Comparison of ENCODE assay signal across 26 cellular contexts in genomic region chr3:178771511-178771910, GRCh38.
DNase-seq lines count a peak whose midpoint lies in the region; ATAC-seq, FAIRE-seq and TF ChIP-seq lines count a peak whose summit lies in the region.
"Had no signal": no experiment of that assay in that cellular context is flagged by ENCODE, and none has a peak within 500 bp of the region (broad histone marks: within the 10 kb centered on the region; RNA-seq: fewer than 3 reads in every experiment).

No MANE protein-coding gene starts in this region.

- no peak overlapping the region for H3K4me3 Mint-ChIP-seq in WTC11
- H3K4me3 Mint-ChIP-seq: CD14-positive monocyte; CD4-positive, alpha-beta T cell; CD8-positive, alpha-beta memory T cell had no signal

- no peak for FAIRE-seq in urothelium cell line (lab: Jason Lieb, UNC)
- FAIRE-seq: A549, D721Med, G401.6, GM12892, H1 had no signal

- no peaks in the 10 kb centered on the region for H3K27me3 Mint-ChIP-seq in WTC11 (ENCODE audit: low read depth)
- H3K27me3 Mint-ChIP-seq: CD4-positive, alpha-beta T cell had no signal

- peaks cover 37% of the 10 kb centered on the region for H3K4me1 Mint-ChIP-seq in WTC11
- H3K4me1 Mint-ChIP-seq: CD14-positive monocyte; CD8-positive, alpha-beta memory T cell had no signal

- no peaks in the 10 kb centered on the region for H3K27me3 ChIP-seq in foreskin keratinocyte
- H3K27me3 ChIP-seq: BE2C; BLaER1 treated with 17β-estradiol and CSF1 and Interleukin-3, amounts not matched to agents 10 nM and 100 nM had no signal

- no peaks in the 10 kb centered on the region for H3K4me1 ChIP-seq in foreskin keratinocyte
- H3K4me1 ChIP-seq: A549, BE2C had no signal

- DNase-seq in EH (ENCODE audit: low read depth) (peak; percentile 4), HT1080 (ENCODE audit: low read depth) (peak; percentile 45), WTC11 (ENCODE audit: low spot score) (no peak), foreskin keratinocyte (peak in 1 of 2 donors; percentile 20), urothelium cell line (ENCODE audit: low spot score) (no peak), left cardiac atrium (no peak)
- DNase-seq in effector CD4-positive, alpha-beta T cell = no peak
- DNase-seq in stimulated activated CD4-positive, alpha-beta T cell treated with anti-CD3 and anti-CD28 coated beads, Interleukin-1b, Interleukin-23, amount 100 ng/mL, for 48 hours = no peak
- DNase-seq: 8988T; ACHN; AML-193; BE2C; CD4-positive, alpha-beta T cell; CD8-positive, alpha-beta memory T cell; DMS 273 treated with DMSO at 0.1 percent for 48 hours; DMS79; GM23248; H7; HCEC 1CT had no signal

- CTCF ChIA-PET in WTC11 (lab: Charles Lee) = interaction anchor here (0.7 kb wide), 1 partner anchor 69 kb away, joined by 3 read pairs; no protein-coding TSS in a partner anchor

- intact Hi-C loops in left cardiac atrium (cut with DNase I) = no loop called here

- H3K27ac Mint-ChIP-seq in WTC11 = 0 out of 2 replicates have a peak overlapping the region, but pooled peaks have one; percentile 7
- H3K27ac Mint-ChIP-seq: CD14-positive monocyte; CD4-positive, alpha-beta T cell; CD8-positive, alpha-beta memory T cell had no signal

- H3K36me3 Mint-ChIP-seq in WTC11 = no peaks in the 10 kb centered on the region
- H3K36me3 Mint-ChIP-seq: CD14-positive monocyte; CD8-positive, alpha-beta memory T cell had no signal

- POLR2A ChIA-PET in WTC11 (lab: Charles Lee) = interaction anchor here (0.6 kb wide), 1 partner anchor 297 kb away, joined by 3 read pairs; no protein-coding TSS in a partner anchor

- TF ChIP-seq CTCF in WTC11 (IDR thresholded peaks at IDR 0.05) = no peak
- no peak for TF ChIP-seq CTCF in foreskin keratinocyte (conservative IDR thresholded peaks at IDR 0.05)

- no peaks in the 10 kb centered on the region; the same call in 1 of the 2 replicates for H3K9me3 Mint-ChIP-seq in WTC11

- ATAC-seq in WTC11 (no peak), foreskin keratinocyte (peak; percentile 67), left cardiac atrium (no peak)
- ATAC-seq: A549 had no signal

- H3K27ac ChIP-seq in foreskin keratinocyte = no peak overlapping the region
- H3K27ac ChIP-seq: A549; BLaER1 treated with 17β-estradiol and CSF1 and Interleukin-3, amounts not matched to agents 10 nM and 100 nM; GM23248 had no signal

TF ChIP-seq in WTC11, 78 proteins besides CTCF, POLR2A, EP300 and RAD21 (continues in another document):
- TF ChIP-seq ELF4 (CRISPR knock-in tag; IDR thresholded peaks at IDR 0.05; ENCODE audit: low read depth) = no peak
- no peak for TF ChIP-seq ATF1 (CRISPR knock-in tag; IDR thresholded peaks at IDR 0.05)
- TF ChIP-seq OVOL2 (CRISPR knock-in tag; IDR thresholded peaks at IDR 0.05; ENCODE audit: borderline replicate concordance) = no peak
- TF ChIP-seq, protein P1, sequence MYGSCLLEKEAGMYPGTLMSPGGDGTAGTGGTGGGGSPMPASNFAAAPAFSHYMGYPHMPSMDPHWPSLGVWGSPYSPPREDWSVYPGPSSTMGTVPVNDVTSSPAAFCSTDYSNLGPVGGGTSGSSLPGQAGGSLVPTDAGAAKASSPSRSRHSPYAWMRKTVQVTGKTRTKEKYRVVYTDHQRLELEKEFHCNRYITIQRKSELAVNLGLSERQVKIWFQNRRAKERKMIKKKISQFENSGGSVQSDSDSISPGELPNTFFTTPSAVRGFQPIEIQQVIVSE (CRISPR knock-in tag; IDR thresholded peaks at IDR 0.05; ENCODE audit: borderline replicate concordance) = no peak
- TF ChIP-seq JUN (CRISPR knock-in tag; IDR thresholded peaks at IDR 0.05) = no peak
- no peak for TF ChIP-seq TCF7 (CRISPR knock-in tag; IDR thresholded peaks at IDR 0.05; ENCODE audit: low read depth)
- TF ChIP-seq NFYB (CRISPR knock-in tag; conservative IDR thresholded peaks at IDR 0.05; ENCODE audit: low read depth) = no peak
- TF ChIP-seq, protein P2, sequence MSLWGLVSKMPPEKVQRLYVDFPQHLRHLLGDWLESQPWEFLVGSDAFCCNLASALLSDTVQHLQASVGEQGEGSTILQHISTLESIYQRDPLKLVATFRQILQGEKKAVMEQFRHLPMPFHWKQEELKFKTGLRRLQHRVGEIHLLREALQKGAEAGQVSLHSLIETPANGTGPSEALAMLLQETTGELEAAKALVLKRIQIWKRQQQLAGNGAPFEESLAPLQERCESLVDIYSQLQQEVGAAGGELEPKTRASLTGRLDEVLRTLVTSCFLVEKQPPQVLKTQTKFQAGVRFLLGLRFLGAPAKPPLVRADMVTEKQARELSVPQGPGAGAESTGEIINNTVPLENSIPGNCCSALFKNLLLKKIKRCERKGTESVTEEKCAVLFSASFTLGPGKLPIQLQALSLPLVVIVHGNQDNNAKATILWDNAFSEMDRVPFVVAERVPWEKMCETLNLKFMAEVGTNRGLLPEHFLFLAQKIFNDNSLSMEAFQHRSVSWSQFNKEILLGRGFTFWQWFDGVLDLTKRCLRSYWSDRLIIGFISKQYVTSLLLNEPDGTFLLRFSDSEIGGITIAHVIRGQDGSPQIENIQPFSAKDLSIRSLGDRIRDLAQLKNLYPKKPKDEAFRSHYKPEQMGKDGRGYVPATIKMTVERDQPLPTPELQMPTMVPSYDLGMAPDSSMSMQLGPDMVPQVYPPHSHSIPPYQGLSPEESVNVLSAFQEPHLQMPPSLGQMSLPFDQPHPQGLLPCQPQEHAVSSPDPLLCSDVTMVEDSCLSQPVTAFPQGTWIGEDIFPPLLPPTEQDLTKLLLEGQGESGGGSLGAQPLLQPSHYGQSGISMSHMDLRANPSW (CRISPR knock-in tag; conservative IDR thresholded peaks at IDR 0.05; ENCODE audit: low read depth) = no peak
- TF ChIP-seq, protein P3, sequence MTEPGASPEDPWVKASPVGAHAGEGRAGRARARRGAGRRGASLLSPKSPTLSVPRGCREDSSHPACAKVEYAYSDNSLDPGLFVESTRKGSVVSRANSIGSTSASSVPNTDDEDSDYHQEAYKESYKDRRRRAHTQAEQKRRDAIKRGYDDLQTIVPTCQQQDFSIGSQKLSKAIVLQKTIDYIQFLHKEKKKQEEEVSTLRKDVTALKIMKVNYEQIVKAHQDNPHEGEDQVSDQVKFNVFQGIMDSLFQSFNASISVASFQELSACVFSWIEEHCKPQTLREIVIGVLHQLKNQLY (CRISPR knock-in tag; IDR thresholded peaks at IDR 0.05) = no peak
- no peak for TF ChIP-seq USF2 (CRISPR knock-in tag; IDR thresholded peaks at IDR 0.05)
- no peak for TF ChIP-seq E2F5 (CRISPR knock-in tag; IDR thresholded peaks at IDR 0.05)
- TF ChIP-seq, protein P4, sequence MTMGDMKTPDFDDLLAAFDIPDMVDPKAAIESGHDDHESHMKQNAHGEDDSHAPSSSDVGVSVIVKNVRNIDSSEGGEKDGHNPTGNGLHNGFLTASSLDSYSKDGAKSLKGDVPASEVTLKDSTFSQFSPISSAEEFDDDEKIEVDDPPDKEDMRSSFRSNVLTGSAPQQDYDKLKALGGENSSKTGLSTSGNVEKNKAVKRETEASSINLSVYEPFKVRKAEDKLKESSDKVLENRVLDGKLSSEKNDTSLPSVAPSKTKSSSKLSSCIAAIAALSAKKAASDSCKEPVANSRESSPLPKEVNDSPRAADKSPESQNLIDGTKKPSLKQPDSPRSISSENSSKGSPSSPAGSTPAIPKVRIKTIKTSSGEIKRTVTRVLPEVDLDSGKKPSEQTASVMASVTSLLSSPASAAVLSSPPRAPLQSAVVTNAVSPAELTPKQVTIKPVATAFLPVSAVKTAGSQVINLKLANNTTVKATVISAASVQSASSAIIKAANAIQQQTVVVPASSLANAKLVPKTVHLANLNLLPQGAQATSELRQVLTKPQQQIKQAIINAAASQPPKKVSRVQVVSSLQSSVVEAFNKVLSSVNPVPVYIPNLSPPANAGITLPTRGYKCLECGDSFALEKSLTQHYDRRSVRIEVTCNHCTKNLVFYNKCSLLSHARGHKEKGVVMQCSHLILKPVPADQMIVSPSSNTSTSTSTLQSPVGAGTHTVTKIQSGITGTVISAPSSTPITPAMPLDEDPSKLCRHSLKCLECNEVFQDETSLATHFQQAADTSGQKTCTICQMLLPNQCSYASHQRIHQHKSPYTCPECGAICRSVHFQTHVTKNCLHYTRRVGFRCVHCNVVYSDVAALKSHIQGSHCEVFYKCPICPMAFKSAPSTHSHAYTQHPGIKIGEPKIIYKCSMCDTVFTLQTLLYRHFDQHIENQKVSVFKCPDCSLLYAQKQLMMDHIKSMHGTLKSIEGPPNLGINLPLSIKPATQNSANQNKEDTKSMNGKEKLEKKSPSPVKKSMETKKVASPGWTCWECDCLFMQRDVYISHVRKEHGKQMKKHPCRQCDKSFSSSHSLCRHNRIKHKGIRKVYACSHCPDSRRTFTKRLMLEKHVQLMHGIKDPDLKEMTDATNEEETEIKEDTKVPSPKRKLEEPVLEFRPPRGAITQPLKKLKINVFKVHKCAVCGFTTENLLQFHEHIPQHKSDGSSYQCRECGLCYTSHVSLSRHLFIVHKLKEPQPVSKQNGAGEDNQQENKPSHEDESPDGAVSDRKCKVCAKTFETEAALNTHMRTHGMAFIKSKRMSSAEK (CRISPR knock-in tag; IDR thresholded peaks at IDR 0.05; ENCODE audit: borderline replicate concordance) = no peak
- no peak for TF ChIP-seq EMX1 (CRISPR knock-in tag; IDR thresholded peaks at IDR 0.05)

Comparison
In these comparisons a context has a peak if more than half of its experiments do, and no peak if none do; other contexts are left out.
1. DNase-seq: peak in EH (single experiment) and HT1080 (single experiment); none in WTC11 (single experiment), urothelium cell line (single experiment), effector CD4-positive, alpha-beta T cell (single experiment), left cardiac atrium (single experiment) and stimulated activated CD4-positive, alpha-beta T cell treated with anti-CD3 and anti-CD28 coated beads, Interleukin-1b, Interleukin-23, amount 100 ng/mL, for 48 hours (single experiment).